Comparison of ENCODE assay signal across 8 cellular contexts in genomic region chrX:53281321-53281822, GRCh38. TPM values are rescaled to one million over a fixed set of nuclear protein-coding genes. Genes with fewer than 3 reads are reported as not detected.
DNase-seq lines count a peak whose midpoint lies in the region; ATAC-seq and TF ChIP-seq lines count a peak whose summit lies in the region.

IQSEC2 (minus strand) TSS chrX:53281584.

- no peak for ATAC-seq in HG02763 (IDR thresholded peaks at IDR 0.05; ENCODE audit: unreplicated experiment)
- no peak for ATAC-seq in HG03175 (IDR thresholded peaks at IDR 0.05; ENCODE audit: unreplicated experiment)

- DNase-seq in EH (ENCODE audit: low read depth) (peak; percentile 84), NCI-H446 treated with DMSO at 0.1 percent for 48 hours (lab: John Stamatoyannopoulos, UW) (peak; percentile 37)
- DNase-seq in stimulated activated CD4-positive, alpha-beta T cell treated with anti-CD3 and anti-CD28 coated beads, Interleukin-1b, Interleukin-23, amount 100 ng/mL, for 48 hours, result no peak

- TF ChIP-seq CTCF in subcutaneous adipose tissue (IDR thresholded peaks at IDR 0.05; ENCODE audit: low read depth), result no peak

- no peaks in the 10 kb centered on the region for H3K27me3 ChIP-seq in layer of hippocampus (ENCODE audit: control insufficient read depth, insufficient read depth, low read length)

- H3K27ac ChIP-seq in cingulate gyrus (ENCODE audit: low read depth, low read length) (peak within 1 kb of the TSS; percentile 4), layer of hippocampus (ENCODE audit: low read depth, low read length) (peak within 1 kb of the TSS; percentile 13)

RNA-seq across cellular contexts. Expression of gene IQSEC2, which starts in this region (rescaled TPM):
- total RNA-seq in subcutaneous adipose tissue, result 10 to 100 TPM; 13.0 to 24.5 (median 19.2) TPM
